Comparison of ENCODE assay signal across 19 cellular contexts in the genomic region with DNA sequence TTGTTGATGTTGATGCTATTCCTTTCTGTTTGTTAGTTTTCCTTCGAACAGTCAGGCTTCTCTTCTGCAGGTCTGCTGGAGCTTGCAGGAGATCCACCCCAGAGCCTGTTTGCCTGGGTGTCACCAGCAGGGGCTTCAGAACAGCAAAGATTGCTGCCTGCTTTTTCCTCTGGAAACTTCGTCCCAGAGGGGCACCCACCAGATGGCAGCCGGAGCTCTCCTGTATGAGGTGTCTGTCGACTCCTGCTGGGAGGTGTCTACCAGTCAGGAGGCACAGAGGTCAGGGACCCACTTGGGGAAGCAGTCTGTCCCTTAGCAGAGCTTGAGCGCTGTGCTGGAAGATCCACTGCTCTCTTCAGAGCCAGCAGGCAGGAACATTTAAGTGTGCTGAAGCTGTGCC.
"Had no signal": no experiment of that assay in that cellular context is flagged by ENCODE, and none has a peak within 500 bp of the region (broad histone marks: within the 10 kb centered on the region; RNA-seq: fewer than 3 reads in every experiment).

No MANE protein-coding gene starts in this region.

- ATAC-seq: activated CD8-positive, alpha-beta memory T cell treated with anti-CD3 and anti-CD28 coated beads, Interleukin-2, amount 10 ng/mL, durations not matched to agents 7 days and 5 days; mucosa of descending colon; naive thymus-derived CD8-positive, alpha-beta T cell; stimulated activated naive B cell treated with anti-CD40 and anti-IgM and Interleukin-4, amounts not matched to agents 10 μg/mL and 1 μg/mL and 100 μg/mL, for 72 hours had no signal

- H3K27me3 Mint-ChIP-seq: activated CD8-positive, alpha-beta memory T cell treated with anti-CD3 and anti-CD28 coated beads, Interleukin-2, amount 10 ng/mL, durations not matched to agents 7 days and 5 days; activated naive CD4-positive, alpha-beta T cell treated with anti-CD3 and anti-CD28 coated beads, Interleukin-2, amount 50 U/mL, for 24 hours; central memory CD8-positive, alpha-beta T cell; naive thymus-derived CD8-positive, alpha-beta T cell; stimulated activated naive B cell treated with anti-CD40 and anti-IgM and Interleukin-4, amounts not matched to agents 10 μg/mL and 1 μg/mL and 100 μg/mL, for 72 hours had no signal

- H3K27me3 ChIP-seq: tibial nerve, uterus had no signal

- H3K4me3 Mint-ChIP-seq: activated CD8-positive, alpha-beta memory T cell treated with anti-CD3 and anti-CD28 coated beads, Interleukin-2, amount 10 ng/mL, durations not matched to agents 7 days and 5 days; activated naive CD4-positive, alpha-beta T cell treated with anti-CD3 and anti-CD28 coated beads, Interleukin-2, amount 50 U/mL, for 24 hours; central memory CD8-positive, alpha-beta T cell; naive thymus-derived CD8-positive, alpha-beta T cell; stimulated activated naive B cell treated with anti-CD40 and anti-IgM and Interleukin-4, amounts not matched to agents 10 μg/mL and 1 μg/mL and 100 μg/mL, for 72 hours had no signal

- H3K36me3 ChIP-seq: tibial nerve, uterus had no signal

- DNase-seq: activated CD4-positive, CD25-positive, alpha-beta regulatory T cell treated with anti-CD3 and anti-CD28 coated beads, Interleukin-2, amount 50 U/mL, for 72 hours; activated CD8-positive, alpha-beta memory T cell treated with anti-CD3 and anti-CD28 coated beads, Interleukin-2, amount 10 ng/mL, durations not matched to agents 7 days and 5 days; activated effector memory CD4-positive, alpha-beta T cell treated with Interleukin-2 at 50 U/mL for 16 hours; activated T-cell treated with anti-CD3 and anti-CD28 coated beads, Interleukin-2, amount 50 U/mL, for 1 hour; effector CD8-positive, alpha-beta T cell; foreskin fibroblast; head of caudate nucleus; mammary epithelial cell; mucosa of descending colon; naive thymus-derived CD8-positive, alpha-beta T cell; nucleus accumbens; stimulated activated CD4-positive, alpha-beta T cell treated with anti-CD3 and anti-CD28 coated beads, Interleukin-15, amount 100 ng/mL, for 24 hours; stimulated activated CD4-positive, alpha-beta T cell treated with anti-CD3 and anti-CD28 coated beads, Interleukin-4, amount 100 ng/mL, for 1 hour; stimulated activated naive B cell treated with anti-CD40 and anti-IgM and Interleukin-4, amounts not matched to agents 10 μg/mL and 1 μg/mL and 100 μg/mL, for 72 hours; uterus had no signal

- H3K36me3 Mint-ChIP-seq: activated CD8-positive, alpha-beta memory T cell treated with anti-CD3 and anti-CD28 coated beads, Interleukin-2, amount 10 ng/mL, durations not matched to agents 7 days and 5 days; activated naive CD4-positive, alpha-beta T cell treated with anti-CD3 and anti-CD28 coated beads, Interleukin-2, amount 50 U/mL, for 24 hours; naive thymus-derived CD8-positive, alpha-beta T cell; stimulated activated naive B cell treated with anti-CD40 and anti-IgM and Interleukin-4, amounts not matched to agents 10 μg/mL and 1 μg/mL and 100 μg/mL, for 72 hours had no signal

- H3K4me1 ChIP-seq: uterus had no signal

- H3K9me3 ChIP-seq: mucosa of descending colon, uterus had no signal

- H3K4me3 ChIP-seq: mucosa of descending colon, skin epidermis, tibial nerve, uterus had no signal

- H3K27ac ChIP-seq: skin epidermis, tibial nerve, uterus had no signal

- H3K9me3 Mint-ChIP-seq: stimulated activated naive B cell treated with anti-CD40 and anti-IgM and Interleukin-4, amounts not matched to agents 10 μg/mL and 1 μg/mL and 100 μg/mL, for 72 hours had no signal

- H3K27ac Mint-ChIP-seq: activated CD8-positive, alpha-beta memory T cell treated with anti-CD3 and anti-CD28 coated beads, Interleukin-2, amount 10 ng/mL, durations not matched to agents 7 days and 5 days; activated naive CD4-positive, alpha-beta T cell treated with anti-CD3 and anti-CD28 coated beads, Interleukin-2, amount 50 U/mL, for 24 hours; naive thymus-derived CD8-positive, alpha-beta T cell; stimulated activated naive B cell treated with anti-CD40 and anti-IgM and Interleukin-4, amounts not matched to agents 10 μg/mL and 1 μg/mL and 100 μg/mL, for 72 hours had no signal

- H3K4me1 Mint-ChIP-seq: activated CD8-positive, alpha-beta memory T cell treated with anti-CD3 and anti-CD28 coated beads, Interleukin-2, amount 10 ng/mL, durations not matched to agents 7 days and 5 days; activated naive CD4-positive, alpha-beta T cell treated with anti-CD3 and anti-CD28 coated beads, Interleukin-2, amount 50 U/mL, for 24 hours; central memory CD8-positive, alpha-beta T cell; naive thymus-derived CD8-positive, alpha-beta T cell; stimulated activated naive B cell treated with anti-CD40 and anti-IgM and Interleukin-4, amounts not matched to agents 10 μg/mL and 1 μg/mL and 100 μg/mL, for 72 hours had no signal
